Comparison of ENCODE assay signal across 1 cellular context in genomic region chr11:46238078-46238966, GRCh38.
TF ChIP-seq lines count a peak whose summit lies in the region.

No MANE protein-coding gene starts in this region.

TF ChIP-seq in HepG2, 621 proteins besides CTCF, POLR2A, EP300 and RAD21 (continued from another document and continues in another):
- TF ChIP-seq ZNF142 (CRISPR knock-in tag; IDR thresholded peaks at IDR 0.05) = peak; percentile 76
- peak; percentile 57 for TF ChIP-seq ZNF773 (CRISPR knock-in tag; IDR thresholded peaks at IDR 0.05; ENCODE audit: borderline replicate concordance)
- peak; percentile 60 for TF ChIP-seq ZFP36 (IDR thresholded peaks at IDR 0.05; ENCODE audit: borderline replicate concordance, low read depth, low read length, partially characterized antibody)
- peak; percentile 63; the same call in 1 of the 2 replicates for TF ChIP-seq ZNF777 (CRISPR knock-in tag; IDR thresholded peaks at IDR 0.05)
- TF ChIP-seq ZFP36L2 (CRISPR knock-in tag; IDR thresholded peaks at IDR 0.05) = no peak
- no peak for TF ChIP-seq SOX6 (IDR thresholded peaks at IDR 0.05)
- peak; percentile 25; the same call in 1 of the 2 replicates for TF ChIP-seq SOX6 (CRISPR knock-in tag; IDR thresholded peaks at IDR 0.05)
- peak; percentile 57 for TF ChIP-seq ZFY (CRISPR knock-in tag; IDR thresholded peaks at IDR 0.05)
- 0 out of 2 replicates have a peak, but pooled peaks have one; percentile 25 for TF ChIP-seq ZNF234 (CRISPR knock-in tag; conservative IDR thresholded peaks at IDR 0.05)
- TF ChIP-seq ZNF574 (CRISPR knock-in tag; IDR thresholded peaks at IDR 0.05) = peak; percentile 50; the same call in 1 of the 2 replicates
- TF ChIP-seq ZNF570 (CRISPR knock-in tag; IDR thresholded peaks at IDR 0.05; ENCODE audit: borderline replicate concordance) = no peak
- peak; percentile 52 for TF ChIP-seq HOXA3 (CRISPR knock-in tag; IDR thresholded peaks at IDR 0.05)
- peak; percentile 25; the same call in 1 of the 2 replicates for TF ChIP-seq GABPB1 (CRISPR knock-in tag; IDR thresholded peaks at IDR 0.05)
- TF ChIP-seq RNF2 (conservative IDR thresholded peaks at IDR 0.05; ENCODE audit: low read depth) = peak; percentile 34; the same call in 1 of the 2 replicates
- TF ChIP-seq, protein P1, sequence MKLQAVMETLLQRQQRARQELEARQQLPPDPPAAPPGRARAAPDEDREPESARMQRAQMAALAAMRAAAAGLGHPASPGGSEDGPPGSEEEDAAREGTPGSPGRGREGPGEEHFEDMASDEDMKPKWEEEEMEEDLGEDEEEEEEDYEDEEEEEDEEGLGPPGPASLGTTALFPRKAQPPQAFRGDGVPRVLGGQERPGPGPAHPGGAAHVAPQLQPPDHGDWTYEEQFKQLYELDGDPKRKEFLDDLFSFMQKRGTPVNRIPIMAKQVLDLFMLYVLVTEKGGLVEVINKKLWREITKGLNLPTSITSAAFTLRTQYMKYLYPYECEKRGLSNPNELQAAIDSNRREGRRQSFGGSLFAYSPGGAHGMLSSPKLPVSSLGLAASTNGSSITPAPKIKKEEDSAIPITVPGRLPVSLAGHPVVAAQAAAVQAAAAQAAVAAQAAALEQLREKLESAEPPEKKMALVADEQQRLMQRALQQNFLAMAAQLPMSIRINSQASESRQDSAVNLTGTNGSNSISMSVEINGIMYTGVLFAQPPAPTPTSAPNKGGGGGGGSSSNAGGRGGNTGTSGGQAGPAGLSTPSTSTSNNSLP (IDR thresholded peaks at IDR 0.05; ENCODE audit: low read depth, low read length) = no peak
- no peak for TF ChIP-seq IKZF4 (CRISPR knock-in tag; IDR thresholded peaks at IDR 0.05; ENCODE audit: borderline replicate concordance, low read depth, not compliant biosample characterization)
- TF ChIP-seq, protein P2, sequence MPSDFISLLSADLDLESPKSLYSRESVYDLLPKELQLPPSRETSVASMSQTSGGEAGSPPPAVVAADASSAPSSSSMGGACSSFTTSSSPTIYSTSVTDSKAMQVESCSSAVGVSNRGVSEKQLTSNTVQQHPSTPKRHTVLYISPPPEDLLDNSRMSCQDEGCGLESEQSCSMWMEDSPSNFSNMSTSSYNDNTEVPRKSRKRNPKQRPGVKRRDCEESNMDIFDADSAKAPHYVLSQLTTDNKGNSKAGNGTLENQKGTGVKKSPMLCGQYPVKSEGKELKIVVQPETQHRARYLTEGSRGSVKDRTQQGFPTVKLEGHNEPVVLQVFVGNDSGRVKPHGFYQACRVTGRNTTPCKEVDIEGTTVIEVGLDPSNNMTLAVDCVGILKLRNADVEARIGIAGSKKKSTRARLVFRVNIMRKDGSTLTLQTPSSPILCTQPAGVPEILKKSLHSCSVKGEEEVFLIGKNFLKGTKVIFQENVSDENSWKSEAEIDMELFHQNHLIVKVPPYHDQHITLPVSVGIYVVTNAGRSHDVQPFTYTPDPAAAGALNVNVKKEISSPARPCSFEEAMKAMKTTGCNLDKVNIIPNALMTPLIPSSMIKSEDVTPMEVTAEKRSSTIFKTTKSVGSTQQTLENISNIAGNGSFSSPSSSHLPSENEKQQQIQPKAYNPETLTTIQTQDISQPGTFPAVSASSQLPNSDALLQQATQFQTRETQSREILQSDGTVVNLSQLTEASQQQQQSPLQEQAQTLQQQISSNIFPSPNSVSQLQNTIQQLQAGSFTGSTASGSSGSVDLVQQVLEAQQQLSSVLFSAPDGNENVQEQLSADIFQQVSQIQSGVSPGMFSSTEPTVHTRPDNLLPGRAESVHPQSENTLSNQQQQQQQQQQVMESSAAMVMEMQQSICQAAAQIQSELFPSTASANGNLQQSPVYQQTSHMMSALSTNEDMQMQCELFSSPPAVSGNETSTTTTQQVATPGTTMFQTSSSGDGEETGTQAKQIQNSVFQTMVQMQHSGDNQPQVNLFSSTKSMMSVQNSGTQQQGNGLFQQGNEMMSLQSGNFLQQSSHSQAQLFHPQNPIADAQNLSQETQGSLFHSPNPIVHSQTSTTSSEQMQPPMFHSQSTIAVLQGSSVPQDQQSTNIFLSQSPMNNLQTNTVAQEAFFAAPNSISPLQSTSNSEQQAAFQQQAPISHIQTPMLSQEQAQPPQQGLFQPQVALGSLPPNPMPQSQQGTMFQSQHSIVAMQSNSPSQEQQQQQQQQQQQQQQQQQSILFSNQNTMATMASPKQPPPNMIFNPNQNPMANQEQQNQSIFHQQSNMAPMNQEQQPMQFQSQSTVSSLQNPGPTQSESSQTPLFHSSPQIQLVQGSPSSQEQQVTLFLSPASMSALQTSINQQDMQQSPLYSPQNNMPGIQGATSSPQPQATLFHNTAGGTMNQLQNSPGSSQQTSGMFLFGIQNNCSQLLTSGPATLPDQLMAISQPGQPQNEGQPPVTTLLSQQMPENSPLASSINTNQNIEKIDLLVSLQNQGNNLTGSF (CRISPR knock-in tag; IDR thresholded peaks at IDR 0.05) = 0 out of 2 replicates have a peak, but pooled peaks have one; percentile 41
- TF ChIP-seq ZNF547 (CRISPR knock-in tag; IDR thresholded peaks at IDR 0.05) = no peak
- TF ChIP-seq BRCA1 (CRISPR knock-in tag; IDR thresholded peaks at IDR 0.05) = no peak
- TF ChIP-seq, protein P3, sequence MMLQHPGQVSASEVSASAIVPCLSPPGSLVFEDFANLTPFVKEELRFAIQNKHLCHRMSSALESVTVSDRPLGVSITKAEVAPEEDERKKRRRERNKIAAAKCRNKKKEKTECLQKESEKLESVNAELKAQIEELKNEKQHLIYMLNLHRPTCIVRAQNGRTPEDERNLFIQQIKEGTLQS (CRISPR knock-in tag; IDR thresholded peaks at IDR 0.05) = no peak
- TF ChIP-seq ZNF768 (CRISPR knock-in tag; IDR thresholded peaks at IDR 0.05) = peak; percentile 98
- no peak for TF ChIP-seq RBAK (CRISPR knock-in tag; IDR thresholded peaks at IDR 0.05)
- TF ChIP-seq CC2D1A (CRISPR knock-in tag; IDR thresholded peaks at IDR 0.05) = no peak
- TF ChIP-seq, protein P4, sequence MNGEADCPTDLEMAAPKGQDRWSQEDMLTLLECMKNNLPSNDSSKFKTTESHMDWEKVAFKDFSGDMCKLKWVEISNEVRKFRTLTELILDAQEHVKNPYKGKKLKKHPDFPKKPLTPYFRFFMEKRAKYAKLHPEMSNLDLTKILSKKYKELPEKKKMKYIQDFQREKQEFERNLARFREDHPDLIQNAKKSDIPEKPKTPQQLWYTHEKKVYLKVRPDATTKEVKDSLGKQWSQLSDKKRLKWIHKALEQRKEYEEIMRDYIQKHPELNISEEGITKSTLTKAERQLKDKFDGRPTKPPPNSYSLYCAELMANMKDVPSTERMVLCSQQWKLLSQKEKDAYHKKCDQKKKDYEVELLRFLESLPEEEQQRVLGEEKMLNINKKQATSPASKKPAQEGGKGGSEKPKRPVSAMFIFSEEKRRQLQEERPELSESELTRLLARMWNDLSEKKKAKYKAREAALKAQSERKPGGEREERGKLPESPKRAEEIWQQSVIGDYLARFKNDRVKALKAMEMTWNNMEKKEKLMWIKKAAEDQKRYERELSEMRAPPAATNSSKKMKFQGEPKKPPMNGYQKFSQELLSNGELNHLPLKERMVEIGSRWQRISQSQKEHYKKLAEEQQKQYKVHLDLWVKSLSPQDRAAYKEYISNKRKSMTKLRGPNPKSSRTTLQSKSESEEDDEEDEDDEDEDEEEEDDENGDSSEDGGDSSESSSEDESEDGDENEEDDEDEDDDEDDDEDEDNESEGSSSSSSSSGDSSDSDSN (CRISPR knock-in tag; IDR thresholded peaks at IDR 0.05) = peak; percentile 43; the same call in 1 of the 2 replicates
- peak; percentile 66 for TF ChIP-seq HNRNPLL (IDR thresholded peaks at IDR 0.05; ENCODE audit: low read depth, low read length, poor library complexity, severe bottlenecking)
- TF ChIP-seq CCDC6 (CRISPR knock-in tag; IDR thresholded peaks at IDR 0.05) = 0 out of 2 replicates have a peak, but pooled peaks have one; percentile 35
- no peak for TF ChIP-seq BORCS8-MEF2B (CRISPR knock-in tag; IDR thresholded peaks at IDR 0.05)
- TF ChIP-seq, protein P5, sequence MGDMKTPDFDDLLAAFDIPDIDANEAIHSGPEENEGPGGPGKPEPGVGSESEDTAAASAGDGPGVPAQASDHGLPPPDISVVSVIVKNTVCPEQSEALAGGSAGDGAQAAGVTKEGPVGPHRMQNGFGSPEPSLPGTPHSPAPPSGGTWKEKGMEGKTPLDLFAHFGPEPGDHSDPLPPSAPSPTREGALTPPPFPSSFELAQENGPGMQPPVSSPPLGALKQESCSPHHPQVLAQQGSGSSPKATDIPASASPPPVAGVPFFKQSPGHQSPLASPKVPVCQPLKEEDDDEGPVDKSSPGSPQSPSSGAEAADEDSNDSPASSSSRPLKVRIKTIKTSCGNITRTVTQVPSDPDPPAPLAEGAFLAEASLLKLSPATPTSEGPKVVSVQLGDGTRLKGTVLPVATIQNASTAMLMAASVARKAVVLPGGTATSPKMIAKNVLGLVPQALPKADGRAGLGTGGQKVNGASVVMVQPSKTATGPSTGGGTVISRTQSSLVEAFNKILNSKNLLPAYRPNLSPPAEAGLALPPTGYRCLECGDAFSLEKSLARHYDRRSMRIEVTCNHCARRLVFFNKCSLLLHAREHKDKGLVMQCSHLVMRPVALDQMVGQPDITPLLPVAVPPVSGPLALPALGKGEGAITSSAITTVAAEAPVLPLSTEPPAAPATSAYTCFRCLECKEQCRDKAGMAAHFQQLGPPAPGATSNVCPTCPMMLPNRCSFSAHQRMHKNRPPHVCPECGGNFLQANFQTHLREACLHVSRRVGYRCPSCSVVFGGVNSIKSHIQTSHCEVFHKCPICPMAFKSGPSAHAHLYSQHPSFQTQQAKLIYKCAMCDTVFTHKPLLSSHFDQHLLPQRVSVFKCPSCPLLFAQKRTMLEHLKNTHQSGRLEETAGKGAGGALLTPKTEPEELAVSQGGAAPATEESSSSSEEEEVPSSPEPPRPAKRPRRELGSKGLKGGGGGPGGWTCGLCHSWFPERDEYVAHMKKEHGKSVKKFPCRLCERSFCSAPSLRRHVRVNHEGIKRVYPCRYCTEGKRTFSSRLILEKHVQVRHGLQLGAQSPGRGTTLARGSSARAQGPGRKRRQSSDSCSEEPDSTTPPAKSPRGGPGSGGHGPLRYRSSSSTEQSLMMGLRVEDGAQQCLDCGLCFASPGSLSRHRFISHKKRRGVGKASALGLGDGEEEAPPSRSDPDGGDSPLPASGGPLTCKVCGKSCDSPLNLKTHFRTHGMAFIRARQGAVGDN (CRISPR knock-in tag; IDR thresholded peaks at IDR 0.05) = peak; percentile 65
- no peak for TF ChIP-seq ZNF121 (CRISPR knock-in tag; IDR thresholded peaks at IDR 0.05)
- peak; percentile 11; the same call in 1 of the 2 replicates for TF ChIP-seq KDM5B (CRISPR knock-in tag; IDR thresholded peaks at IDR 0.05; ENCODE audit: borderline replicate concordance)
- TF ChIP-seq BHLHE40 (IDR thresholded peaks at IDR 0.05; ENCODE audit: low read length) = peak; percentile 83
- no peak for TF ChIP-seq ZNF34 (CRISPR knock-in tag; IDR thresholded peaks at IDR 0.05; ENCODE audit: borderline replicate concordance)
- no peak for TF ChIP-seq SIX1 (CRISPR knock-in tag; IDR thresholded peaks at IDR 0.05; ENCODE audit: borderline replicate concordance)
- TF ChIP-seq MAZ (IDR thresholded peaks at IDR 0.05; ENCODE audit: borderline replicate concordance, low read depth, low read length) = no peak
- peak; percentile 27; the same call in 1 of the 2 replicates for TF ChIP-seq MAZ (CRISPR knock-in tag; IDR thresholded peaks at IDR 0.05; ENCODE audit: low read depth)
- TF ChIP-seq ATF7 (IDR thresholded peaks at IDR 0.05) = no peak
- TF ChIP-seq ATF7 (CRISPR knock-in tag; IDR thresholded peaks at IDR 0.05) = no peak
- TF ChIP-seq ZNF598 (CRISPR knock-in tag; IDR thresholded peaks at IDR 0.05; ENCODE audit: borderline replicate concordance) = no peak
- TF ChIP-seq TAF1 (CRISPR knock-in tag; IDR thresholded peaks at IDR 0.05) = no peak
